1 cellular context compared by ENCODE assay signal in genomic region chr6:7559651-7560385, GRCh38.
TF ChIP-seq lines count a peak whose summit lies in the region.

No MANE protein-coding gene starts in this region.

TF ChIP-seq in IMR-90, 13 proteins besides CTCF, POLR2A, EP300 and RAD21:
- TF ChIP-seq RFX5 (IDR thresholded peaks at IDR 0.05; ENCODE audit: low read depth, low read length): no peak
- TF ChIP-seq CEBPB (IDR thresholded peaks at IDR 0.05; ENCODE audit: low read depth, low read length): peak; percentile 24; the same call in 1 of the 2 replicates
- TF ChIP-seq MAFK (IDR thresholded peaks at IDR 0.05; ENCODE audit: low read depth, low read length): no peak
- no peak for TF ChIP-seq BHLHE40 (IDR thresholded peaks at IDR 0.05; ENCODE audit: low read depth, low read length)
- TF ChIP-seq ELK1 (IDR thresholded peaks at IDR 0.05; ENCODE audit: borderline replicate concordance, low read depth, low read length): no peak
- no peak for TF ChIP-seq NFE2L2 (IDR thresholded peaks at IDR 0.05; ENCODE audit: low read depth, low read length)
- no peak for TF ChIP-seq FOS (IDR thresholded peaks at IDR 0.05; ENCODE audit: low read depth, low read length)
- no peak for TF ChIP-seq USF2 (IDR thresholded peaks at IDR 0.05; ENCODE audit: low read depth, low read length)
